ENCODE assay signal across 9 cellular contexts in the genomic region with DNA sequence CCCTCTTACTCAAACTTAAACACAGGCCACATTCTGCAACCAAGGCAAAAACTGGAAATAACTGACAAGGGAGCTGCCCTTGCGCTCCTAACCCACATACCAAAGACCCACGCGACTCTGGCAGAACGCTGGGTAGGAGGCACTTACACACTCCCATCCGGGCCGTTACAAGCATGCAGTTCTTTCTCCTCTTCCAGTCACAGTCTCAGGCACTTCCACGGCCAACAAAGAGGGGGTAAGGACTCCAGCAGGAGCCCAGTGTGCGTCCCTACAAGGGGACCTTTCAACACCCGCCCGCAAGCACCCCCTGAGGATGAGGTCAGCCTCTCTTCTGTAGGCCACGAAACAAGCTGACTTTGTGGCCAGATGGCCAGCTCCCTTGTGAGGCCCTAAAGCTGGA. TPM values are rescaled to one million over a fixed set of nuclear protein-coding genes. Genes with fewer than 3 reads are reported as not detected.
A peak's percentile ranks its signal among the peaks of the same experiment; 100 is the strongest.
DNase-seq lines count a peak whose midpoint lies in the region; ATAC-seq and TF ChIP-seq lines count a peak whose summit lies in the region.
"Had no signal": no experiment of that assay in that cellular context is flagged by ENCODE, and none has a peak within 500 bp of the region (broad histone marks: within the 10 kb centered on the region; RNA-seq: fewer than 3 reads in every experiment).

No MANE protein-coding gene starts in this region.

- peaks cover 6 to 29% (median 23%) of the 10 kb centered on the region in 3 donors for H3K4me1 ChIP-seq in gastroesophageal sphincter

- no peaks in the 10 kb centered on the region for H3K9me3 ChIP-seq in gastroesophageal sphincter

- intact Hi-C loops in natural killer cell (cut with micrococcal nuclease), result no loop called here

- H3K4me1 Mint-ChIP-seq in natural killer cell treated with Interleukin-12 subunit alpha and Interleukin-12 subunit beta and Interleukin-15 and Interleukin-18, amount 100 ng/mL, for 72 hours (ENCODE audit: low read depth in 2 of 2), result peaks cover under 1 to 8% of the 10 kb centered on the region in 2 donors
- H3K4me1 Mint-ChIP-seq in natural killer cell, result peaks cover 8 to 10% of the 10 kb centered on the region in 2 donors

- no peak for TF ChIP-seq EP300 in gastroesophageal sphincter (IDR thresholded peaks at IDR 0.05)

- H3K36me3 Mint-ChIP-seq in natural killer cell treated with Interleukin-12 subunit alpha and Interleukin-12 subunit beta and Interleukin-15 and Interleukin-18, amount 100 ng/mL, for 72 hours, result no peaks in the 10 kb centered on the region
- H3K36me3 Mint-ChIP-seq in natural killer cell, result no peaks in the 10 kb centered on the region

- peak overlapping the region in 3 of 4 donors; percentile 22 to 27 (median 25) for H3K27ac ChIP-seq in gastroesophageal sphincter

- no peaks in the 10 kb centered on the region for H3K27me3 ChIP-seq in gastroesophageal sphincter

- no peak for ATAC-seq in natural killer cell treated with Interleukin-12 subunit alpha and Interleukin-12 subunit beta and Interleukin-15 and Interleukin-18, amount 100 ng/mL, for 72 hours
- ATAC-seq in natural killer cell, result no peak
- peak; percentile 36 for ATAC-seq in gastroesophageal sphincter
- peak; percentile 61 for ATAC-seq in omental fat pad (ENCODE audit: low FRiP score)
- ATAC-seq: SK-N-SH treated with all-trans-retinoic acid at 6 μM for 48 hours had no signal

- TF ChIP-seq CTCF in natural killer cell (IDR thresholded peaks at IDR 0.05) (no peak), gastroesophageal sphincter (IDR thresholded peaks at IDR 0.05) (no peak), omental fat pad (IDR thresholded peaks at IDR 0.05) (no peak)

- peaks cover 0 to 24% of the 10 kb centered on the region in 2 donors for H3K36me3 ChIP-seq in gastroesophageal sphincter

- no peak overlapping the region for H3K27ac Mint-ChIP-seq in natural killer cell treated with Interleukin-12 subunit alpha and Interleukin-12 subunit beta and Interleukin-15 and Interleukin-18, amount 100 ng/mL, for 72 hours
- H3K27ac Mint-ChIP-seq in natural killer cell, result no peak overlapping the region

- no peak overlapping the region for H3K4me3 ChIP-seq in gastroesophageal sphincter

- no peak overlapping the region for H3K4me3 Mint-ChIP-seq in natural killer cell treated with Interleukin-12 subunit alpha and Interleukin-12 subunit beta and Interleukin-15 and Interleukin-18, amount 100 ng/mL, for 72 hours
- H3K4me3 Mint-ChIP-seq in natural killer cell, result no peak overlapping the region

- DNase-seq in natural killer cell treated with Interleukin-12 subunit alpha and Interleukin-12 subunit beta and Interleukin-15 and Interleukin-18, amount 100 ng/mL, for 72 hours (ENCODE audit: low spot score), result peak; percentile 38
- no peak for DNase-seq in natural killer cell
- no peak for DNase-seq in omental fat pad (ENCODE audit: low spot score)
- DNase-seq in DMS114 treated with DMSO at 0.1 percent for 48 hours (lab: John Stamatoyannopoulos, UW; ENCODE audit: unreplicated experiment), result no peak
- no peak for DNase-seq in NCI-H1417 (lab: John Stamatoyannopoulos, UW)
- no peak for DNase-seq in NCI-H1436 treated with DMSO at 0.1 percent for 48 hours (lab: John Stamatoyannopoulos, UW)
- DNase-seq in NK-92 treated with Interleukin-12 subunit alpha and Interleukin-12 subunit beta, amount 100 ng/mL, for 24 hours (lab: John Stamatoyannopoulos, UW), result no peak

- whole genome bisulfite sequencing in gastroesophageal sphincter (ENCODE audit: low coverage in 1 of 2), 2 donors, result 69 to 70% methylated on average over 2 to 5 of the region's 11 CpGs

- no peaks in the 10 kb centered on the region for H3K27me3 Mint-ChIP-seq in natural killer cell treated with Interleukin-12 subunit alpha and Interleukin-12 subunit beta and Interleukin-15 and Interleukin-18, amount 100 ng/mL, for 72 hours
- no peaks in the 10 kb centered on the region for H3K27me3 Mint-ChIP-seq in natural killer cell (ENCODE audit: low read depth in 2 of 2)

- no peaks in the 10 kb centered on the region for H3K9me3 Mint-ChIP-seq in natural killer cell treated with Interleukin-12 subunit alpha and Interleukin-12 subunit beta and Interleukin-15 and Interleukin-18, amount 100 ng/mL, for 72 hours
- no peaks in the 10 kb centered on the region for H3K9me3 Mint-ChIP-seq in natural killer cell

- TF ChIP-seq POLR2A in gastroesophageal sphincter (IDR thresholded peaks at IDR 0.05), result no peak

RNA-seq across cellular contexts. Expression of a gene that starts 57.4 kb away (rescaled TPM):
- 1 to 10 TPM; 6.4 to 7.4 TPM for total RNA-seq in natural killer cell treated with Interleukin-12 subunit alpha and Interleukin-12 subunit beta and Interleukin-15 and Interleukin-18, amount 100 ng/mL, for 72 hours
- total RNA-seq in natural killer cell (10 to 100 TPM in 2 of 3 donors, 1 to 10 TPM in 1; 6.8 to 18.9 (median 14.5) TPM), gastroesophageal sphincter (1 to 10 TPM; 6.5 to 9.3 (median 8.8) TPM), omental fat pad (10 to 100 TPM; 19.5 to 32.8 (median 25.6) TPM)

Comparison
In these comparisons a context has a peak if more than half of its experiments do, and no peak if none do; other contexts are left out.
1. ATAC-seq: peak in gastroesophageal sphincter (single experiment) and omental fat pad (single experiment); none in natural killer cell treated with Interleukin-12 subunit alpha and Interleukin-12 subunit beta and Interleukin-15 and Interleukin-18, amount 100 ng/mL, for 72 hours (0 of 2) and natural killer cell (0 of 3).